1 cellular context compared by ENCODE assay signal in genomic region chr1:171741872-171742576, GRCh38.
TF ChIP-seq lines count a peak whose summit lies in the region.

Gene VAMP4, minus strand, starts transcription at chr1:171742065. Its CDS starts 3,651 bp downstream, at chr1:171738414.

TF ChIP-seq in K562, 482 proteins besides CTCF, POLR2A, EP300 and RAD21 (continued from another document and continues in another):
- peak; percentile 48; the same call in 1 of the 2 replicates for TF ChIP-seq BHLHE40 (IDR thresholded peaks at IDR 0.05; ENCODE audit: low read length)
- no peak for TF ChIP-seq PTRF (tag; IDR thresholded peaks at IDR 0.05)
- TF ChIP-seq BMI1 (IDR thresholded peaks at IDR 0.05; ENCODE audit: low read length) = no peak
- no peak for TF ChIP-seq FOXK1 (CRISPR knock-in tag; IDR thresholded peaks at IDR 0.05; ENCODE audit: borderline replicate concordance)
- 0 out of 2 replicates have a peak, but pooled peaks have one; percentile 36 for TF ChIP-seq TOE1 (IDR thresholded peaks at IDR 0.05; ENCODE audit: borderline replicate concordance)
- TF ChIP-seq TOE1 (CRISPR knock-in tag; IDR thresholded peaks at IDR 0.05; ENCODE audit: borderline replicate concordance, low read depth) = peak; percentile 72; the same call in 1 of the 2 replicates
- no peak for TF ChIP-seq ZNF407 (IDR thresholded peaks at IDR 0.05; ENCODE audit: low read depth)
- no peak for TF ChIP-seq ZNF212 (CRISPR knock-in tag; IDR thresholded peaks at IDR 0.05)
- no peak for TF ChIP-seq ZNF57 (CRISPR knock-in tag; IDR thresholded peaks at IDR 0.05)
- no peak for TF ChIP-seq USF2 (CRISPR knock-in tag; IDR thresholded peaks at IDR 0.05)
- no peak for TF ChIP-seq EWSR1 (IDR thresholded peaks at IDR 0.05; ENCODE audit: borderline replicate concordance, low read depth, partially characterized antibody)
- TF ChIP-seq ZNF444 (CRISPR knock-in tag; IDR thresholded peaks at IDR 0.05) = no peak
- TF ChIP-seq, protein P1, sequence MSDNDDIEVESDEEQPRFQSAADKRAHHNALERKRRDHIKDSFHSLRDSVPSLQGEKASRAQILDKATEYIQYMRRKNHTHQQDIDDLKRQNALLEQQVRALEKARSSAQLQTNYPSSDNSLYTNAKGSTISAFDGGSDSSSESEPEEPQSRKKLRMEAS (CRISPR knock-in tag; IDR thresholded peaks at IDR 0.05) = no peak
- TF ChIP-seq CBX1 (IDR thresholded peaks at IDR 0.05; ENCODE audit: low read depth) = peak; percentile 90; the same call in 1 of the 2 replicates
- TF ChIP-seq, protein P2, sequence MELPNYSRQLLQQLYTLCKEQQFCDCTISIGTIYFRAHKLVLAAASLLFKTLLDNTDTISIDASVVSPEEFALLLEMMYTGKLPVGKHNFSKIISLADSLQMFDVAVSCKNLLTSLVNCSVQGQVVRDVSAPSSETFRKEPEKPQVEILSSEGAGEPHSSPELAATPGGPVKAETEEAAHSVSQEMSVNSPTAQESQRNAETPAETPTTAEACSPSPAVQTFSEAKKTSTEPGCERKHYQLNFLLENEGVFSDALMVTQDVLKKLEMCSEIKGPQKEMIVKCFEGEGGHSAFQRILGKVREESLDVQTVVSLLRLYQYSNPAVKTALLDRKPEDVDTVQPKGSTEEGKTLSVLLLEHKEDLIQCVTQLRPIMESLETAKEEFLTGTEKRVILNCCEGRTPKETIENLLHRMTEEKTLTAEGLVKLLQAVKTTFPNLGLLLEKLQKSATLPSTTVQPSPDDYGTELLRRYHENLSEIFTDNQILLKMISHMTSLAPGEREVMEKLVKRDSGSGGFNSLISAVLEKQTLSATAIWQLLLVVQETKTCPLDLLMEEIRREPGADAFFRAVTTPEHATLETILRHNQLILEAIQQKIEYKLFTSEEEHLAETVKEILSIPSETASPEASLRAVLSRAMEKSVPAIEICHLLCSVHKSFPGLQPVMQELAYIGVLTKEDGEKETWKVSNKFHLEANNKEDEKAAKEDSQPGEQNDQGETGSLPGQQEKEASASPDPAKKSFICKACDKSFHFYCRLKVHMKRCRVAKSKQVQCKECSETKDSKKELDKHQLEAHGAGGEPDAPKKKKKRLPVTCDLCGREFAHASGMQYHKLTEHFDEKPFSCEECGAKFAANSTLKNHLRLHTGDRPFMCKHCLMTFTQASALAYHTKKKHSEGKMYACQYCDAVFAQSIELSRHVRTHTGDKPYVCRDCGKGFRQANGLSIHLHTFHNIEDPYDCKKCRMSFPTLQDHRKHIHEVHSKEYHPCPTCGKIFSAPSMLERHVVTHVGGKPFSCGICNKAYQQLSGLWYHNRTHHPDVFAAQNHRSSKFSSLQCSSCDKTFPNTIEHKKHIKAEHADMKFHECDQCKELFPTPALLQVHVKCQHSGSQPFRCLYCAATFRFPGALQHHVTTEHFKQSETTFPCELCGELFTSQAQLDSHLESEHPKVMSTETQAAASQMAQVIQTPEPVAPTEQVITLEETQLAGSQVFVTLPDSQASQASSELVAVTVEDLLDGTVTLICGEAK (IDR thresholded peaks at IDR 0.05) = no peak
- TF ChIP-seq, protein P2 (CRISPR knock-in tag; IDR thresholded peaks at IDR 0.05) = no peak
- TF ChIP-seq ZBTB8A (IDR thresholded peaks at IDR 0.05; ENCODE audit: partially characterized antibody) = no peak
- TF ChIP-seq ZNF41 (CRISPR knock-in tag; conservative IDR thresholded peaks at IDR 0.05) = no peak
- TF ChIP-seq PCBP2 (IDR thresholded peaks at IDR 0.05; ENCODE audit: low read depth, low read length, poor library complexity, severe bottlenecking) = no peak
- TF ChIP-seq, protein P3, sequence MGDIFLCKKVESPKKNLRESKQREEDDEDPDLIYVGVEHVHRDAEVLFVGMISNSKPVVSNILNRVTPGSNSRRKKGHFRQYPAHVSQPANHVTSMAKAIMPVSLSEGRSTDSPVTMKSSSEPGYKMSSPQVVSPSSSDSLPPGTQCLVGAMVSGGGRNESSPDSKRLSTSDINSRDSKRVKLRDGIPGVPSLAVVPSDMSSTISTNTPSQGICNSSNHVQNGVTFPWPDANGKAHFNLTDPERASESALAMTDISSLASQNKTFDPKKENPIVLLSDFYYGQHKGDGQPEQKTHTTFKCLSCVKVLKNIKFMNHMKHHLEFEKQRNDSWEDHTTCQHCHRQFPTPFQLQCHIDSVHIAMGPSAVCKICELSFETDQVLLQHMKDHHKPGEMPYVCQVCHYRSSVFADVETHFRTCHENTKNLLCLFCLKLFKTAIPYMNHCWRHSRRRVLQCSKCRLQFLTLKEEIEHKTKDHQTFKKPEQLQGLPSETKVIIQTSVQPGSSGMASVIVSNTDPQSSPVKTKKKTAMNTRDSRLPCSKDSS (IDR thresholded peaks at IDR 0.05; ENCODE audit: low read depth, partially characterized antibody) = no peak
- peak; percentile 81 for TF ChIP-seq RBM22 (IDR thresholded peaks at IDR 0.05; ENCODE audit: low read depth, low read length, poor library complexity, severe bottlenecking)
- TF ChIP-seq GTF2F1 (IDR thresholded peaks at IDR 0.05; ENCODE audit: low read depth, low read length) = peak; percentile 63; the same call in 1 of the 2 replicates
- TF ChIP-seq SMARCA4 (IDR thresholded peaks at IDR 0.05) = peak; percentile 39; the same call in 1 of the 2 replicates
- no peak for TF ChIP-seq SETDB1 (IDR thresholded peaks at IDR 0.05; ENCODE audit: low read length)
- peak; percentile 76 for TF ChIP-seq PML (IDR thresholded peaks at IDR 0.05; ENCODE audit: low read length)
- no peak for TF ChIP-seq ZNF408 (CRISPR knock-in tag; IDR thresholded peaks at IDR 0.05; ENCODE audit: low read depth)
- peak; percentile 66 for TF ChIP-seq POLR2H (tag; IDR thresholded peaks at IDR 0.05; ENCODE audit: low read depth)
- no peak for TF ChIP-seq RBM15 (IDR thresholded peaks at IDR 0.05; ENCODE audit: insufficient read depth, low read length)
- peak; percentile 77; the same call in 1 of the 2 replicates for TF ChIP-seq ARID3A (IDR thresholded peaks at IDR 0.05; ENCODE audit: borderline replicate concordance, low read depth, low read length)
- TF ChIP-seq ZNF3 (CRISPR knock-in tag; IDR thresholded peaks at IDR 0.05) = no peak
- TF ChIP-seq MYBL2 (IDR thresholded peaks at IDR 0.05; ENCODE audit: low read depth) = no peak
- TF ChIP-seq MYBL2 (CRISPR knock-in tag; IDR thresholded peaks at IDR 0.05; ENCODE audit: borderline replicate concordance) = no peak
- no peak for TF ChIP-seq SAFB (IDR thresholded peaks at IDR 0.05; ENCODE audit: borderline replicate concordance, low read depth, low read length)
- TF ChIP-seq RCOR1 (IDR thresholded peaks at IDR 0.05; ENCODE audit: borderline replicate concordance in 1 of 2, low read depth in 2 of 2, low read length in 2 of 2) = peak in 1 of 2 experiments; percentile 62; a peak in 3 of 4 replicates
- peak; percentile 16 for TF ChIP-seq CTCFL (IDR thresholded peaks at IDR 0.05; ENCODE audit: borderline replicate concordance, insufficient read depth, low read depth, low read length, poor library complexity, severe bottlenecking)
- peak; percentile 18 for TF ChIP-seq MEIS2 (IDR thresholded peaks at IDR 0.05; ENCODE audit: partially characterized antibody)
